Comparison of ENCODE assay signal across 9 cellular contexts in genomic region chr11:117281159-117281558, GRCh38. TPM values are rescaled to one million over a fixed set of nuclear protein-coding genes. Genes with fewer than 3 reads are reported as not detected.
A peak's percentile ranks its signal among the peaks of the same experiment; 100 is the strongest.
DNase-seq lines count a peak whose midpoint lies in the region; ATAC-seq, FAIRE-seq and TF ChIP-seq lines count a peak whose summit lies in the region.
"Had no signal": no experiment of that assay in that cellular context is flagged by ENCODE, and none has a peak within 500 bp of the region (broad histone marks: within the 10 kb centered on the region; RNA-seq: fewer than 3 reads in every experiment).

No MANE protein-coding gene starts in this region.

- peaks cover 42% of the 10 kb centered on the region for H3K4me1 Mint-ChIP-seq in HFFc6 (ENCODE audit: low read depth)

- no peak overlapping the region for H4K8ac ChIP-seq in mesenchymal stem cell (ENCODE audit: low read length)

- POLR2A ChIA-PET in AG04450 (lab: Yijun Ruan, JAX), result interaction anchor here (0.7 kb wide), 1 partner anchor 256 kb away, joined by 3 read pairs; no protein-coding TSS in a partner anchor

- no peak overlapping the region for H2BK5ac ChIP-seq in mesenchymal stem cell (ENCODE audit: low read depth, low read length, poor library complexity, severe bottlenecking)

- peaks cover 46% of the 10 kb centered on the region for H3K36me3 Mint-ChIP-seq in HFFc6 (ENCODE audit: low read depth)

- no peak overlapping the region for H2BK120ac ChIP-seq in mesenchymal stem cell (ENCODE audit: low read depth, low read length)

- H3K23ac ChIP-seq in mesenchymal stem cell (ENCODE audit: low read length in 2 of 2), result no peak overlapping the region

- H3K4me3 Mint-ChIP-seq in HFFc6, result peak overlapping the region; percentile 77

- WGBS in mesenchymal stem cell, result 0% methylated on average over 6 of the region's 6 CpGs

- TF ChIP-seq POLR2A in Peyer's patch (IDR thresholded peaks at IDR 0.05), result no peak

- no peak overlapping the region for H2AK5ac ChIP-seq in mesenchymal stem cell (ENCODE audit: low read length, severe bottlenecking)

- H3K27me3 ChIP-seq in AG04450 (ENCODE audit: control insufficient read depth, insufficient read depth, low read length), result no peaks in the 10 kb centered on the region
- no peaks in the 10 kb centered on the region for H3K27me3 ChIP-seq in bronchial epithelial cell (ENCODE audit: control insufficient read depth, insufficient read depth, low read length)
- H3K27me3 ChIP-seq in mesenchymal stem cell (ENCODE audit: control insufficient read depth in 1 of 2, insufficient read depth in 1 of 2, low read length in 2 of 2), result no peaks in the 10 kb centered on the region
- H3K27me3 ChIP-seq in Peyer's patch, result no peaks in the 10 kb centered on the region

- no peaks in the 10 kb centered on the region; the same call in 1 of the 2 replicates for H3K27me3 Mint-ChIP-seq in HFFc6 (ENCODE audit: insufficient read depth)

- H3K36me3 ChIP-seq in bronchial epithelial cell (ENCODE audit: control insufficient read depth, insufficient read depth, low read length) (peaks cover 6% of the 10 kb centered on the region), mesenchymal stem cell (ENCODE audit: control insufficient read depth in 1 of 2, insufficient read depth in 2 of 2, low read depth in 1 of 2, low read length in 2 of 2) (peaks cover 21 to 52% of the 10 kb centered on the region in 2 experiments), Peyer's patch (peaks cover 0 to 53% (median 0%) of the 10 kb centered on the region in 3 donors)

- no peak for ATAC-seq in GM18858 (IDR thresholded peaks at IDR 0.05; ENCODE audit: unreplicated experiment)

- H3K9ac ChIP-seq in mesenchymal stem cell (ENCODE audit: low read length), result peak overlapping the region; percentile 58

- H3K9me3 ChIP-seq in AG04450 (ENCODE audit: control insufficient read depth, insufficient read depth, low read length), result no peaks in the 10 kb centered on the region
- no peaks in the 10 kb centered on the region for H3K9me3 ChIP-seq in mesenchymal stem cell (ENCODE audit: control insufficient read depth, low read length)
- H3K9me3 ChIP-seq in Peyer's patch, result no peaks in the 10 kb centered on the region

- TF ChIP-seq CTCF in AG04450 (IDR thresholded peaks at IDR 0.05; ENCODE audit: low read depth, low read length), result no peak
- no peak for TF ChIP-seq CTCF in HFFc6 (IDR thresholded peaks at IDR 0.05)
- no peak for TF ChIP-seq CTCF in bronchial epithelial cell (IDR thresholded peaks at IDR 0.05; ENCODE audit: insufficient read depth, low read length, severe bottlenecking)
- no peak for TF ChIP-seq CTCF in Peyer's patch (IDR thresholded peaks at IDR 0.05)

- H3K4me3 ChIP-seq in AG04450 (ENCODE audit: low read depth, low read length) (no peak overlapping the region), bronchial epithelial cell (ENCODE audit: low read depth, low read length) (no peak overlapping the region), mesenchymal stem cell (ENCODE audit: insufficient read depth in 1 of 2, low read depth in 1 of 2, low read length in 2 of 2) (no peak overlapping the region), Peyer's patch (no peak overlapping the region)

- no peak overlapping the region for H2BK15ac ChIP-seq in mesenchymal stem cell (ENCODE audit: low read depth, poor library complexity, severe bottlenecking)

- peak overlapping the region; percentile 86 for H3K27ac Mint-ChIP-seq in HFFc6

- FAIRE-seq in bronchial epithelial cell (lab: Jason Lieb, UNC), result no peak

- H3K4me1 ChIP-seq in mesenchymal stem cell (ENCODE audit: control insufficient read depth, insufficient read depth, low read depth, low read length) (peaks cover 7% of the 10 kb centered on the region), Peyer's patch (no peaks in the 10 kb centered on the region)

- H3K18ac ChIP-seq in mesenchymal stem cell (ENCODE audit: low read depth in 1 of 2, low read length in 2 of 2), result peak overlapping the region in 1 of 2 experiments; percentile 68

- H3K27ac ChIP-seq in AG04450 (ENCODE audit: low read depth, low read length), result peak overlapping the region; percentile 87
- peak overlapping the region; percentile 88 for H3K27ac ChIP-seq in mesenchymal stem cell (ENCODE audit: low read length, poor library complexity, severe bottlenecking)
- H3K27ac ChIP-seq in Peyer's patch, result no peak overlapping the region

- H2BK12ac ChIP-seq in mesenchymal stem cell (ENCODE audit: low read length in 2 of 2), result peak overlapping the region in 1 of 2 experiments; percentile 77

- H4K91ac ChIP-seq in mesenchymal stem cell (ENCODE audit: low read length), result no peak overlapping the region

- CTCF ChIA-PET in AG04450 (lab: Charles Lee), result interaction anchor here (0.9 to 1.9 kb wide), 2 partner anchors 35 to 41 kb away, joined by 4 to 6 read pairs; partner anchors contain the start of gene BACE1

- peak; percentile 89 for DNase-seq in AG04450 (ENCODE audit: low read depth, low spot score)
- peak; percentile 98 for DNase-seq in HFFc6
- DNase-seq in bronchial epithelial cell (ENCODE audit: low read depth), result peak; percentile 89
- peak; percentile 96 for DNase-seq in mesenchymal stem cell
- DNase-seq in effector CD8-positive, alpha-beta T cell (lab: John Stamatoyannopoulos, UW), result no peak
- DNase-seq in stimulated activated CD4-positive, alpha-beta T cell treated with anti-CD3 and anti-CD28 coated beads, Interleukin-4, amount 100 ng/mL, for 4 hours, result no peak
- no peak for DNase-seq in Peyer's patch
- DNase-seq: Right ventricle myocardium superior had no signal

- H3K4ac ChIP-seq in mesenchymal stem cell (ENCODE audit: low read depth in 1 of 2, low read length in 2 of 2), result no peak overlapping the region

- no peak overlapping the region for H3K14ac ChIP-seq in mesenchymal stem cell (ENCODE audit: low read length in 2 of 2)

- H3K79me1 ChIP-seq in mesenchymal stem cell (replicated peaks; ENCODE audit: low read length, poor library complexity, severe bottlenecking), result peaks cover 6% of the 10 kb centered on the region

- H3K9me3 Mint-ChIP-seq in HFFc6, result no peaks in the 10 kb centered on the region

- H3K4me2 ChIP-seq in mesenchymal stem cell (ENCODE audit: low read length, poor library complexity, severe bottlenecking), result no peak overlapping the region

- H2AFZ ChIP-seq in mesenchymal stem cell (ENCODE audit: low read depth, low read length), result no peak overlapping the region

RNA-seq across cellular contexts. Expression of gene BACE1-AS, which starts 10.0 kb away (rescaled TPM):
- polyA plus RNA-seq in AG04450 (2011; rRNA removed), result 5.4 and 6.3 TPM in 2 replicates
- polyA minus RNA-seq in AG04450 (2011; rRNA and poly(A)+ RNA removed), result 10.5 and 13.8 TPM in 2 replicates
- total RNA-seq in HFFc6 (2021; fragmentation: NEBNext Ultra II Directional; extraction: Animal tissue kit (Norgen Biotek cat#: 25700)), result 1 to 10 TPM; 4.3 to 6.4 (median 5.7) TPM
- total RNA-seq in bronchial epithelial cell (1.1 and 1.5 TPM in 2 replicates), Peyer's patch (1 to 10 TPM; 2.5 to 7.6 (median 6.3) TPM)
- 4.7 TPM for polyA plus RNA-seq in mesenchymal stem cell (2013, experiment 1 of 2)
- polyA plus RNA-seq in mesenchymal stem cell (2013, experiment 2 of 2), result 5.0 TPM

RNA-seq across cellular contexts. Expression of gene BACE1, which starts 34.9 kb away (rescaled TPM):
- polyA plus RNA-seq in AG04450 (2011; rRNA removed), result 41.3 and 48.2 TPM in 2 replicates
- polyA minus RNA-seq in AG04450 (2011; rRNA and poly(A)+ RNA removed), result 76.1 and 113 TPM in 2 replicates
- total RNA-seq in HFFc6 (2021; fragmentation: NEBNext Ultra II Directional; extraction: Animal tissue kit (Norgen Biotek cat#: 25700)), result 10 to 100 TPM; 59.6 to 80.8 (median 70.7) TPM
- total RNA-seq in bronchial epithelial cell (4.2 and 5.4 TPM in 2 replicates), Peyer's patch (10 to 100 TPM in 2 of 4 donors, 1 to 10 TPM in 2; 5.6 to 11.4 (median 8.9) TPM)
- polyA plus RNA-seq in mesenchymal stem cell (2013, experiment 1 of 2), result 38.4 TPM
- 38.9 TPM for polyA plus RNA-seq in mesenchymal stem cell (2013, experiment 2 of 2)

RNA-seq across cellular contexts. Expression of gene CEP164, which starts 46.5 kb away (rescaled TPM):
- polyA plus RNA-seq in AG04450 (2011; rRNA removed), result 19.5 and 22.5 TPM in 2 replicates
- 32.1 and 40.8 TPM in 2 replicates for polyA minus RNA-seq in AG04450 (2011; rRNA and poly(A)+ RNA removed)
- 10 to 100 TPM; 29.0 to 35.6 (median 33.0) TPM for total RNA-seq in HFFc6 (2021; fragmentation: NEBNext Ultra II Directional; extraction: Animal tissue kit (Norgen Biotek cat#: 25700))
- total RNA-seq in bronchial epithelial cell (20.3 and 28.3 TPM in 2 replicates), Peyer's patch (10 to 100 TPM; 12.3 to 45.4 (median 27.2) TPM)
- 38.8 TPM for polyA plus RNA-seq in mesenchymal stem cell (2013, experiment 1 of 2)
- 35.7 TPM for polyA plus RNA-seq in mesenchymal stem cell (2013, experiment 2 of 2)

RNA-seq across cellular contexts. Expression of gene RNF214, which starts 48.7 kb away (rescaled TPM):
- polyA plus RNA-seq in AG04450 (2011; rRNA removed), result 15.1 and 15.2 TPM in 2 replicates
- 42.4 and 52.5 TPM in 2 replicates for polyA minus RNA-seq in AG04450 (2011; rRNA and poly(A)+ RNA removed)
- 10 to 100 TPM; 17.7 to 25.6 (median 22.1) TPM for total RNA-seq in HFFc6 (2021; fragmentation: NEBNext Ultra II Directional; extraction: Animal tissue kit (Norgen Biotek cat#: 25700))
- total RNA-seq in bronchial epithelial cell (5.8 and 7.6 TPM in 2 replicates), Peyer's patch (10 to 100 TPM; 10.2 to 32.2 (median 13.4) TPM)
- 13.9 TPM for polyA plus RNA-seq in mesenchymal stem cell (2013, experiment 1 of 2)
- polyA plus RNA-seq in mesenchymal stem cell (2013, experiment 2 of 2), result 13.3 TPM

RNA-seq across cellular contexts. Expression of gene PCSK7, which starts 49.3 kb away (rescaled TPM):
- polyA plus RNA-seq in AG04450 (2011; rRNA removed), result 23.5 and 26.9 TPM in 2 replicates
- 35.1 and 40.0 TPM in 2 replicates for polyA minus RNA-seq in AG04450 (2011; rRNA and poly(A)+ RNA removed)
- 10 to 100 TPM; 64.1 to 73.6 (median 68.0) TPM for total RNA-seq in HFFc6 (2021; fragmentation: NEBNext Ultra II Directional; extraction: Animal tissue kit (Norgen Biotek cat#: 25700))
- 27.9 and 40.3 TPM in 2 replicates for total RNA-seq in bronchial epithelial cell
- polyA plus RNA-seq in mesenchymal stem cell (2013, experiment 1 of 2), result 18.3 TPM
- polyA plus RNA-seq in mesenchymal stem cell (2013, experiment 2 of 2), result 17.5 TPM
- total RNA-seq in Peyer's patch, result 100 to 1,000 TPM; 136 to 244 (median 171) TPM

Comparison
In these comparisons a context has a peak if more than half of its experiments do, and no peak if none do; other contexts are left out.
1. DNase-seq: peak in AG04450 (single experiment), HFFc6 (single experiment), bronchial epithelial cell (single experiment) and mesenchymal stem cell (single experiment); none in effector CD8-positive, alpha-beta T cell (single experiment), stimulated activated CD4-positive, alpha-beta T cell treated with anti-CD3 and anti-CD28 coated beads, Interleukin-4, amount 100 ng/mL, for 4 hours (0 of 2) and Peyer's patch (0 of 3).
2. H3K27ac ChIP-seq: peak in AG04450 (single experiment) and mesenchymal stem cell (single experiment); none in Peyer's patch (0 of 4).